8 cellular contexts compared by ENCODE assay signal in the genomic region with DNA sequence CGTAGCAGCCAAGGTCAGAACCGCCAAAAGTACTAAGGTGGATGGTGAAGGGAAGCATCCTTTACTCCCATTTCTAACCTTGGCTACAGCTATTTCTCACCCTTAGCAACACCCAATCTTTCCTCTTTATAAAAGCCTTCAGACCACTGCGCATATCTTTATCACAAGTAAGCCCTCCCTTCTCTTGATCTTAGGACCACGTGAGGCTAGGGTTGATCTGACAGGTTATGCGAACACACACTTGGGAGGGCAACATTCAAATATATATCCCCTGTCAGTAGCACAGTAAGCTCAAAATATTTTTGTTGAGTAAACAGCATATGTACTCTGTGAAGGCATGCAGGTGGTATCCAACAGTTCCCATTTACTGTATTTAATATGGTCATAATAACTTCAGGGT. TPM values are rescaled to one million over a fixed set of nuclear protein-coding genes. Genes with fewer than 3 reads are reported as not detected.
DNase-seq lines count a peak whose midpoint lies in the region; ATAC-seq and TF ChIP-seq lines count a peak whose summit lies in the region.

No MANE protein-coding gene starts in this region.

- POLR2A ChIA-PET in BJ (lab: Charles Lee) = no interaction called here

- H3K36me3 ChIP-seq in BJ (ENCODE audit: control insufficient read depth, insufficient read depth, low read length) (no peaks in the 10 kb centered on the region), HUES6 (ENCODE audit: control insufficient read depth, insufficient read depth, low read length) (no peaks in the 10 kb centered on the region)

- H3K4me1 Mint-ChIP-seq in central memory CD8-positive, alpha-beta T cell = peaks cover 23% of the 10 kb centered on the region
- peaks cover 25% of the 10 kb centered on the region in 2 donors for H3K4me1 Mint-ChIP-seq in natural killer cell

- H3K27ac Mint-ChIP-seq in central memory CD8-positive, alpha-beta T cell (ENCODE audit: low read depth) = peak overlapping the region; percentile 92
- peak overlapping the region; percentile 94 to 95 for H3K27ac Mint-ChIP-seq in natural killer cell

- no peak overlapping the region for H3K27ac ChIP-seq in HUES6 (ENCODE audit: low read depth, low read length)
- H3K27ac ChIP-seq in foreskin keratinocyte = no peak overlapping the region

- H3K4me1 ChIP-seq in HUES6 (ENCODE audit: control insufficient read depth, insufficient read depth, low read length) (peaks cover 18% of the 10 kb centered on the region), foreskin keratinocyte (peaks cover 9% of the 10 kb centered on the region)

- DNase-seq in BJ (ENCODE audit: low read depth) (no peak), natural killer cell (no peak), T1000 (lab: John Stamatoyannopoulos, UW) (no peak), NCI-H226 (no peak), NCI-H1930 (lab: John Stamatoyannopoulos, UW) (no peak), foreskin keratinocyte (no peak)
- DNase-seq in central memory CD8-positive, alpha-beta T cell (ENCODE audit: low spot score in 2 of 2) = no peak

- H3K9ac ChIP-seq in HUES6 (ENCODE audit: low read length) = no peak overlapping the region

- H3K4me3 ChIP-seq in BJ (ENCODE audit: low read depth, low read length) (peak overlapping the region; percentile 72; the same call in 1 of the 2 replicates), HUES6 (ENCODE audit: low read depth, low read length) (peak overlapping the region; percentile 90)

- intact Hi-C loops in natural killer cell (cut with micrococcal nuclease) = loop anchor here (5.0 to 10.0 kb wide), 3 partner anchors 149 to 689 kb away; a partner anchor contains a TSS

- H3K27me3 ChIP-seq in BJ (ENCODE audit: control insufficient read depth, insufficient read depth, low read length) (no peaks in the 10 kb centered on the region), HUES6 (ENCODE audit: control insufficient read depth, insufficient read depth, low read length) (peaks cover 6% of the 10 kb centered on the region; the same call in 1 of the 2 replicates), foreskin keratinocyte (no peaks in the 10 kb centered on the region)

- ATAC-seq in central memory CD8-positive, alpha-beta T cell (replicated peaks; ENCODE audit: extremely low read depth, poor library complexity, severe bottlenecking) = no peak
- ATAC-seq in natural killer cell (no peak), foreskin keratinocyte (no peak)

- peak overlapping the region; percentile 86 for H3K4me3 Mint-ChIP-seq in central memory CD8-positive, alpha-beta T cell
- H3K4me3 Mint-ChIP-seq in natural killer cell = peak overlapping the region; percentile 92

- no peak for TF ChIP-seq CTCF in BJ (IDR thresholded peaks at IDR 0.05; ENCODE audit: insufficient read depth, low read depth, low read length)
- TF ChIP-seq CTCF in natural killer cell (IDR thresholded peaks at IDR 0.05) = no peak
- no peak for TF ChIP-seq CTCF in foreskin keratinocyte (conservative IDR thresholded peaks at IDR 0.05)

- CTCF ChIA-PET in BJ (lab: Yijun Ruan, JAX) = interaction anchor here (0.6 to 7.7 kb wide), 6 partner anchors 12 to 456 kb away, joined by 3 to 65 read pairs (median 8); no protein-coding TSS in a partner anchor

- no peaks in the 10 kb centered on the region for H3K27me3 Mint-ChIP-seq in central memory CD8-positive, alpha-beta T cell
- no peaks in the 10 kb centered on the region for H3K27me3 Mint-ChIP-seq in natural killer cell (ENCODE audit: low read depth in 2 of 2)

- no peaks in the 10 kb centered on the region for H3K9me3 ChIP-seq in HUES6 (ENCODE audit: control insufficient read depth, insufficient read depth, low read depth, low read length)

- peaks cover 9% of the 10 kb centered on the region for H3K36me3 Mint-ChIP-seq in central memory CD8-positive, alpha-beta T cell (ENCODE audit: insufficient read depth)
- no peaks in the 10 kb centered on the region for H3K36me3 Mint-ChIP-seq in natural killer cell

- no peaks in the 10 kb centered on the region for H3K9me3 Mint-ChIP-seq in central memory CD8-positive, alpha-beta T cell
- no peaks in the 10 kb centered on the region for H3K9me3 Mint-ChIP-seq in natural killer cell

RNA-seq across cellular contexts. Expression of a gene that starts 1.5 kb away (rescaled TPM):
- polyA plus RNA-seq in BJ (2011; rRNA removed) = 26.7 and 27.7 TPM in 2 replicates
- polyA minus RNA-seq in BJ (2011; rRNA and poly(A)+ RNA removed) = 12.1 and 14.4 TPM in 2 replicates
- total RNA-seq in natural killer cell = 10 to 100 TPM in 1 of 3 donors, 1 to 10 TPM in 2; 8.6 to 12.8 (median 8.9) TPM
- 8.3 and 8.4 TPM in 2 replicates for total RNA-seq in foreskin keratinocyte
- 2.8 and 3.2 TPM in 2 replicates for polyA plus RNA-seq in foreskin keratinocyte
